In the genomic region with DNA sequence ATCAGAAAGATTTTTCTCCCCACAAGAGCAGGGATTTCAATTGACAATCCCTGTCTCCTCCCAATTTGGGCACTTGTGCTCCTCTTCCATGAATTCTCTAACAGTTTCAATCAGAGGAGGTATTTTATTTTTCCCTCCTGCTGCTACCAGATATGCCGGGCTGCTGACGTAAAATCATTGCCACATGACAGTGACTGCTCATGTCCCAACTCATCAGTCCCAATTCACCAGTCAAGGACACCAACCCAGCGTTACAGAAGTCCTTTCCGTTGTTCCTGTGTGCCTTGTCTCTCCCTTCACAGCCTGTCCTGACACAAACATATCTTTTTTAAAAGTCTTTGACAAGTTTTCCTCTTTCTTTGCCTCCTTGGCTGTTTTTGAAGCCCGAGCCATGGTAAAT, we compare ENCODE assay signal across 23 cellular contexts.
"Had no signal": no experiment of that assay in that cellular context is flagged by ENCODE, and none has a peak within 500 bp of the region (broad histone marks: within the 10 kb centered on the region; RNA-seq: fewer than 3 reads in every experiment).

No MANE protein-coding gene starts in this region.

- DNase-seq: dorsolateral prefrontal cortex; effector CD4-positive, alpha-beta T cell; head of caudate nucleus; kidney; natural killer cell; spleen; stimulated activated CD4-positive, alpha-beta T cell treated with anti-CD3 and anti-CD28 coated beads, Interleukin-4, amount 100 ng/mL, for 4 hours; stimulated activated naive CD8-positive, alpha-beta T cell treated with anti-CD3 and anti-CD28 coated beads, Interleukin-15, Interleukin-2, amounts not matched to agents 100 U/mL and 50 U/mL, for 24 hours; upper lobe of right lung; uterus had no signal

- H3K27me3 ChIP-seq: dorsolateral prefrontal cortex, right atrium auricular region, spleen, tibial nerve, upper lobe of right lung, uterus had no signal

- H3K36me3 ChIP-seq: right atrium auricular region, spleen, thoracic aorta, tibial nerve, upper lobe of right lung, uterus had no signal

- H3K79me2 ChIP-seq: parathyroid adenoma had no signal

- H3K9ac ChIP-seq: parathyroid adenoma had no signal

- H3K4me3 ChIP-seq: dorsolateral prefrontal cortex, lung, right atrium auricular region, skin epidermis, spleen, thoracic aorta, tibial nerve, upper lobe of right lung, uterus had no signal

- H3K4me1 Mint-ChIP-seq: memory B cell; natural killer cell; neural crest cell; stimulated activated memory B cell treated with anti-CD40 and anti-IgM and Interleukin-4, amounts not matched to agents 10 μg/mL and 1 μg/mL and 100 μg/mL, for 72 hours had no signal

- H3K9me3 ChIP-seq: thoracic aorta, upper lobe of right lung, uterus had no signal

- H3K27ac Mint-ChIP-seq: memory B cell; natural killer cell; progenitor cell of endocrine pancreas; stimulated activated memory B cell treated with anti-CD40 and anti-IgM and Interleukin-4, amounts not matched to agents 10 μg/mL and 1 μg/mL and 100 μg/mL, for 72 hours had no signal

- H3K27me3 Mint-ChIP-seq: memory B cell; progenitor cell of endocrine pancreas; stimulated activated memory B cell treated with anti-CD40 and anti-IgM and Interleukin-4, amounts not matched to agents 10 μg/mL and 1 μg/mL and 100 μg/mL, for 72 hours had no signal

- H3K36me3 Mint-ChIP-seq: memory B cell; stimulated activated memory B cell treated with anti-CD40 and anti-IgM and Interleukin-4, amounts not matched to agents 10 μg/mL and 1 μg/mL and 100 μg/mL, for 72 hours had no signal

- FAIRE-seq: colon, frontal cortex, kidney had no signal

- H3K27ac ChIP-seq: parathyroid adenoma, right atrium auricular region, skin epidermis, spleen, thoracic aorta, tibial nerve, upper lobe of right lung, uterus had no signal

- H2AFZ ChIP-seq: parathyroid adenoma had no signal

- H3K4me3 Mint-ChIP-seq: memory B cell; natural killer cell; neural crest cell; stimulated activated memory B cell treated with anti-CD40 and anti-IgM and Interleukin-4, amounts not matched to agents 10 μg/mL and 1 μg/mL and 100 μg/mL, for 72 hours had no signal

- ATAC-seq: left lobe of liver; natural killer cell; stimulated activated memory B cell treated with anti-CD40 and anti-IgM and Interleukin-4, amounts not matched to agents 10 μg/mL and 1 μg/mL and 100 μg/mL, for 72 hours; stimulated activated naive CD8-positive, alpha-beta T cell treated with anti-CD3 and anti-CD28 coated beads, Interleukin-15, Interleukin-2, amounts not matched to agents 100 U/mL and 50 U/mL, for 24 hours; upper lobe of right lung had no signal

- H3K4me1 ChIP-seq: parathyroid adenoma, right atrium auricular region, spleen, tibial nerve, upper lobe of right lung, uterus had no signal
